Comparison of ENCODE assay signal across 1 cellular context in the genomic region with DNA sequence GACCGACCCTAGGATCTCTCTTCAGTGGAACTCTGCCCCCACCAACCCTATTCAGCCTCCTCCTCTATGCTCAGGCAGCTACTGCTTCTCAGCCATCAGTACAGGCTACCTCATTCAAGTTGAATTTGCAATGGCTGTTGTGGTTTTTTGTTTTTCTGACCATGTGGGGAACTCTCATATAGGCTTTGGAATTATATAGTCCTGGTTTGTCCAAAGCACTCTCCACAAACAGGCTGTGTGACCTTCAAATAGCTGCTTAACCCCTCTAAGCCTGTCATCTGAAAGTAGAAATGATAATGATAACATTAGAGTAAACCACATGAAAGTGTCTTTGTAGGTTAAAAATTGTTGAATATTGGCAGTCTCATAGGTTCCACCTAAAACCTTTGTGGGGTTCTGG.
TF ChIP-seq lines count a peak whose summit lies in the region.

No MANE protein-coding gene starts in this region.

TF ChIP-seq in A549, 52 proteins besides CTCF, POLR2A, EP300 and RAD21 (continued from another document):
- TF ChIP-seq, protein P1, sequence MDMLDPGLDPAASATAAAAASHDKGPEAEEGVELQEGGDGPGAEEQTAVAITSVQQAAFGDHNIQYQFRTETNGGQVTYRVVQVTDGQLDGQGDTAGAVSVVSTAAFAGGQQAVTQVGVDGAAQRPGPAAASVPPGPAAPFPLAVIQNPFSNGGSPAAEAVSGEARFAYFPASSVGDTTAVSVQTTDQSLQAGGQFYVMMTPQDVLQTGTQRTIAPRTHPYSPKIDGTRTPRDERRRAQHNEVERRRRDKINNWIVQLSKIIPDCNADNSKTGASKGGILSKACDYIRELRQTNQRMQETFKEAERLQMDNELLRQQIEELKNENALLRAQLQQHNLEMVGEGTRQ (IDR thresholded peaks at IDR 0.05) = no peak
- TF ChIP-seq HOXB13 (CRISPR knock-in tag; IDR thresholded peaks at IDR 0.05; ENCODE audit: low read depth) (no peak), FOSB (CRISPR knock-in tag; IDR thresholded peaks at IDR 0.05) (no peak), CEBPB (IDR thresholded peaks at IDR 0.05) (no peak), CBX8 (IDR thresholded peaks at IDR 0.05) (no peak), HOXB5 (CRISPR knock-in tag; IDR thresholded peaks at IDR 0.05) (no peak), ZFP36 (IDR thresholded peaks at IDR 0.05; ENCODE audit: borderline replicate concordance, partially characterized antibody) (no peak)
